ENCODE assay signal across 1 cellular context in the genomic region with DNA sequence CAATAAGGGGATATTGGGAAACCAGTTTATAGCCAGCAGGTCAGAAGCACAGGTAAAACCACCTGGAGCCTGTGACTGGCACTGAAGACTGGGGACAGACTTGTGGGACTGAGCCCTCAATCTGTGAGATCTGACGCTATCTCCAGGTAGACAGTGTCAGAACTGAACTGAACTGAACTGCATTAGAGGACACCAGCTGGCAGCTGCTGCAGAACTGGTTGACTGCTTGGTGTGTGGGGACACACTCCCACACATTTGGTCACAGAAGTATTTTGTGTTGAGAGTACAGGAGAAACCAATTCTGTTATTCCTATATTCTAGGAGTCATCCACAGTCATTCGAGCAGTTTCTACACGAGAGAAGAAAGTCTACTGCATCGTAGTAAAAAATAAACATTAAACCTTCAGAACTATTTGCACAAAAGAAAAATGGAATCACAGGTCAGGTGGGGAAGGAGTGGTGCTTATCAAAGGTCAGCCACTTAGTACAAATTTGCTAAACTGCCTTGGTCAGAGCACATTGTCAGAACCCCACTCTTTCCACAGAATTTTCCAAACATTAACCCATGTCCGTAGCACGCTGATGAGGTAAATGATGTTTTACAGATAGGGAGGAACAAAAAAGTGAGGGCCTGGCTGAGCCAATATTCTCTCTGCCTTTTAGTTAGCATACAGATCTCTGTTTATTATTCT.
TF ChIP-seq lines count a peak whose summit lies in the region.

No MANE protein-coding gene starts in this region.

TF ChIP-seq in H1, 55 proteins besides CTCF, POLR2A, EP300 and RAD21 (continued from another document):
- TF ChIP-seq KDM4A (IDR thresholded peaks at IDR 0.05; ENCODE audit: low read depth, low read length, severe bottlenecking): no peak
- TF ChIP-seq HDAC6 (IDR thresholded peaks at IDR 0.05; ENCODE audit: low read depth, low read length): no peak
- TF ChIP-seq CHD1 (IDR thresholded peaks at IDR 0.05; ENCODE audit: low read depth, low read length): no peak
- TF ChIP-seq SP2 (IDR thresholded peaks at IDR 0.05; ENCODE audit: low read length): no peak
- no peak for TF ChIP-seq GABPA (IDR thresholded peaks at IDR 0.05; ENCODE audit: borderline replicate concordance, insufficient read depth, low read length)
- TF ChIP-seq ZNF274 (IDR thresholded peaks at IDR 0.05; ENCODE audit: borderline replicate concordance, extremely low read depth, low read length): no peak
- no peak for TF ChIP-seq CTBP2 (IDR thresholded peaks at IDR 0.05; ENCODE audit: borderline replicate concordance, insufficient read depth, insufficient read length, low read length)
- TF ChIP-seq, protein P1, sequence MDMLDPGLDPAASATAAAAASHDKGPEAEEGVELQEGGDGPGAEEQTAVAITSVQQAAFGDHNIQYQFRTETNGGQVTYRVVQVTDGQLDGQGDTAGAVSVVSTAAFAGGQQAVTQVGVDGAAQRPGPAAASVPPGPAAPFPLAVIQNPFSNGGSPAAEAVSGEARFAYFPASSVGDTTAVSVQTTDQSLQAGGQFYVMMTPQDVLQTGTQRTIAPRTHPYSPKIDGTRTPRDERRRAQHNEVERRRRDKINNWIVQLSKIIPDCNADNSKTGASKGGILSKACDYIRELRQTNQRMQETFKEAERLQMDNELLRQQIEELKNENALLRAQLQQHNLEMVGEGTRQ (IDR thresholded peaks at IDR 0.05; ENCODE audit: low read length): no peak
- no peak for TF ChIP-seq ASH2L (IDR thresholded peaks at IDR 0.05; ENCODE audit: low read length)
- TF ChIP-seq SIN3A (conservative IDR thresholded peaks at IDR 0.05 in 1 of 2, IDR thresholded peaks at IDR 0.05 in 1 of 2; ENCODE audit: low read depth in 1 of 2, low read length in 2 of 2): no peak
- TF ChIP-seq BCL11A (IDR thresholded peaks at IDR 0.05; ENCODE audit: low read depth in 2 of 2, low read length in 2 of 2): no peak
- no peak for TF ChIP-seq RNF2 (IDR thresholded peaks at IDR 0.05; ENCODE audit: borderline replicate concordance, low read depth, low read length, missing control alignments, poor library complexity, severe bottlenecking)
- no peak for TF ChIP-seq RBBP5 (IDR thresholded peaks at IDR 0.05; ENCODE audit: borderline replicate concordance, low read depth, low read length)
- TF ChIP-seq EZH2 (IDR thresholded peaks at IDR 0.05; ENCODE audit: low read depth, low read length, severe bottlenecking): no peak
- TF ChIP-seq POLR2AphosphoS5 (IDR thresholded peaks at IDR 0.05; ENCODE audit: low read depth, low read length): no peak
